ENCODE assay signal across 7 cellular contexts in genomic region chr17:35274167-35275066, GRCh38. TPM values are rescaled to one million over a fixed set of nuclear protein-coding genes. Genes with fewer than 3 reads are reported as not detected.
DNase-seq lines count a peak whose midpoint lies in the region; ATAC-seq and TF ChIP-seq lines count a peak whose summit lies in the region.
"Not testable (repeated sequence)": the region's sequence is repeated elsewhere in the genome, so short reads cannot be mapped to it uniquely, and the experiment has no call there.

No MANE protein-coding gene starts in this region.

- H3K36me3 Mint-ChIP-seq in CD8-positive, alpha-beta T cell: peaks cover 20% of the 10 kb centered on the region
- peaks cover 29% of the 10 kb centered on the region for H3K36me3 Mint-ChIP-seq in T-helper 2 cell treated with Interferon-gamma antibody and Interleukin-4, amounts not matched to agents 5 μg/mL and 100 μg/mL, for 36 hours (ENCODE audit: low read depth)
- H3K36me3 Mint-ChIP-seq in activated CD8-positive, alpha-beta memory T cell treated with anti-CD3 and anti-CD28 coated beads, Interleukin-2, amount 10 ng/mL, durations not matched to agents 7 days and 5 days: peaks cover 22% of the 10 kb centered on the region
- peaks cover 47% of the 10 kb centered on the region for H3K36me3 Mint-ChIP-seq in activated naive CD4-positive, alpha-beta T cell treated with anti-CD3 and anti-CD28 coated beads, Interleukin-2, amount 10 ng/mL, durations not matched to agents 7 days and 5 days
- peaks cover 7 to 24% (median 14%) of the 10 kb centered on the region in 3 donors for H3K36me3 Mint-ChIP-seq in naive thymus-derived CD8-positive, alpha-beta T cell

- peaks cover 64% of the 10 kb centered on the region for H3K4me1 Mint-ChIP-seq in CD8-positive, alpha-beta T cell (ENCODE audit: low read depth)
- peaks cover 30% of the 10 kb centered on the region for H3K4me1 Mint-ChIP-seq in T-helper 2 cell treated with Interferon-gamma antibody and Interleukin-4, amounts not matched to agents 5 μg/mL and 100 μg/mL, for 36 hours (ENCODE audit: low read depth)
- peaks cover 15% of the 10 kb centered on the region for H3K4me1 Mint-ChIP-seq in activated CD8-positive, alpha-beta memory T cell treated with anti-CD3 and anti-CD28 coated beads, Interleukin-2, amount 10 ng/mL, durations not matched to agents 7 days and 5 days
- H3K4me1 Mint-ChIP-seq in activated naive CD4-positive, alpha-beta T cell treated with anti-CD3 and anti-CD28 coated beads, Interleukin-2, amount 10 ng/mL, durations not matched to agents 7 days and 5 days: peaks cover 43% of the 10 kb centered on the region
- peaks cover 24 to 68% (median 63%) of the 10 kb centered on the region in 4 donors for H3K4me1 Mint-ChIP-seq in naive thymus-derived CD8-positive, alpha-beta T cell

- not testable (repeated sequence) for H3K27ac ChIP-seq in CD8-positive, alpha-beta T cell (ENCODE audit: low read depth, low read length)
- peak overlapping the region; percentile 51 for H3K27ac ChIP-seq in KOPT-K1 (ENCODE audit: low read depth, low read length, poor library complexity, severe bottlenecking)

- POLR2A ChIA-PET in CD8-positive, alpha-beta T cell (lab: Charles Lee): interaction anchor here (0.7 to 2.6 kb wide), 8 partner anchors 10 to 194 kb away, joined by 3 to 11 read pairs (median 4); partner anchors contain the start of gene SLFN5
- POLR2A ChIA-PET in naive thymus-derived CD8-positive, alpha-beta T cell (lab: Charles Lee): interaction anchor here (0.6 to 2.7 kb wide), 11 partner anchors 10 to 262 kb away, joined by 3 to 11 read pairs (median 4); partner anchors contain the start of gene SLFN5

- intact Hi-C loops in CD8-positive, alpha-beta T cell (cut with DNase I, micrococcal nuclease): loop anchor here in 1 of 2 experiments (1.0 kb wide), 1 partner anchor 12 kb away; no protein-coding TSS in a partner anchor

- not testable (repeated sequence) for H3K4me3 ChIP-seq in CD8-positive, alpha-beta T cell (ENCODE audit: low read depth, low read length)

- H3K9me3 Mint-ChIP-seq in CD8-positive, alpha-beta T cell: peaks cover 12% of the 10 kb centered on the region
- peaks cover 19% of the 10 kb centered on the region for H3K9me3 Mint-ChIP-seq in T-helper 2 cell treated with Interferon-gamma antibody and Interleukin-4, amounts not matched to agents 5 μg/mL and 100 μg/mL, for 36 hours
- H3K9me3 Mint-ChIP-seq in activated CD8-positive, alpha-beta memory T cell treated with anti-CD3 and anti-CD28 coated beads, Interleukin-2, amount 10 ng/mL, durations not matched to agents 7 days and 5 days (ENCODE audit: low read depth): not testable (repeated sequence)
- H3K9me3 Mint-ChIP-seq in activated naive CD4-positive, alpha-beta T cell treated with anti-CD3 and anti-CD28 coated beads, Interleukin-2, amount 10 ng/mL, durations not matched to agents 7 days and 5 days: peaks cover 23% of the 10 kb centered on the region
- peaks cover 0 to 51% (median 12%) of the 10 kb centered on the region in 9 donors for H3K9me3 Mint-ChIP-seq in naive thymus-derived CD8-positive, alpha-beta T cell

- peak overlapping the region; percentile 64 for H3K4me3 Mint-ChIP-seq in CD8-positive, alpha-beta T cell
- H3K4me3 Mint-ChIP-seq in T-helper 2 cell treated with Interferon-gamma antibody and Interleukin-4, amounts not matched to agents 5 μg/mL and 100 μg/mL, for 36 hours: peak overlapping the region; percentile 59
- not testable (repeated sequence) for H3K4me3 Mint-ChIP-seq in activated CD8-positive, alpha-beta memory T cell treated with anti-CD3 and anti-CD28 coated beads, Interleukin-2, amount 10 ng/mL, durations not matched to agents 7 days and 5 days; activated naive CD4-positive, alpha-beta T cell treated with anti-CD3 and anti-CD28 coated beads, Interleukin-2, amount 10 ng/mL, durations not matched to agents 7 days and 5 days
- H3K4me3 Mint-ChIP-seq in naive thymus-derived CD8-positive, alpha-beta T cell: peak overlapping the region; percentile 51 to 83 (median 72)

- not testable (repeated sequence) for H3K27me3 Mint-ChIP-seq in CD8-positive, alpha-beta T cell (ENCODE audit: low read depth); activated CD8-positive, alpha-beta memory T cell treated with anti-CD3 and anti-CD28 coated beads, Interleukin-2, amount 10 ng/mL, durations not matched to agents 7 days and 5 days; activated naive CD4-positive, alpha-beta T cell treated with anti-CD3 and anti-CD28 coated beads, Interleukin-2, amount 10 ng/mL, durations not matched to agents 7 days and 5 days; naive thymus-derived CD8-positive, alpha-beta T cell
- peaks cover 20% of the 10 kb centered on the region for H3K27me3 Mint-ChIP-seq in T-helper 2 cell treated with Interferon-gamma antibody and Interleukin-4, amounts not matched to agents 5 μg/mL and 100 μg/mL, for 36 hours (ENCODE audit: low read depth)

- H3K27me3 ChIP-seq in CD8-positive, alpha-beta T cell (ENCODE audit: insufficient read depth, low read length): not testable (repeated sequence)

- not testable (repeated sequence) for H3K9me3 ChIP-seq in CD8-positive, alpha-beta T cell (ENCODE audit: low read length)
- H3K9me3 ChIP-seq in KOPT-K1 (ENCODE audit: insufficient read depth, low read length, poor library complexity, severe bottlenecking): peaks cover 11% of the 10 kb centered on the region

- not testable (repeated sequence) for ATAC-seq in CD8-positive, alpha-beta T cell; activated CD8-positive, alpha-beta memory T cell treated with anti-CD3 and anti-CD28 coated beads, Interleukin-2, amount 10 ng/mL, durations not matched to agents 7 days and 5 days; naive thymus-derived CD8-positive, alpha-beta T cell

- H3K4me1 ChIP-seq in CD8-positive, alpha-beta T cell (ENCODE audit: insufficient read depth, low read length): peaks cover 18% of the 10 kb centered on the region

- peak overlapping the region; percentile 89 for H3K27ac Mint-ChIP-seq in CD8-positive, alpha-beta T cell
- peak overlapping the region; percentile 52 for H3K27ac Mint-ChIP-seq in T-helper 2 cell treated with Interferon-gamma antibody and Interleukin-4, amounts not matched to agents 5 μg/mL and 100 μg/mL, for 36 hours
- not testable (repeated sequence) for H3K27ac Mint-ChIP-seq in activated CD8-positive, alpha-beta memory T cell treated with anti-CD3 and anti-CD28 coated beads, Interleukin-2, amount 10 ng/mL, durations not matched to agents 7 days and 5 days
- peak overlapping the region; percentile 60 for H3K27ac Mint-ChIP-seq in activated naive CD4-positive, alpha-beta T cell treated with anti-CD3 and anti-CD28 coated beads, Interleukin-2, amount 10 ng/mL, durations not matched to agents 7 days and 5 days
- H3K27ac Mint-ChIP-seq in naive thymus-derived CD8-positive, alpha-beta T cell: peak overlapping the region; percentile 35 to 90 (median 82)

- not testable (repeated sequence) for H3K36me3 ChIP-seq in CD8-positive, alpha-beta T cell (ENCODE audit: insufficient read depth, low read length); KOPT-K1 (ENCODE audit: insufficient read depth, low read length)

- CTCF ChIA-PET in CD8-positive, alpha-beta T cell (lab: Charles Lee): interaction anchor here (0.8 to 3.4 kb wide), 7 partner anchors 8 to 265 kb away, joined by 3 to 10 read pairs (median 3); no protein-coding TSS in a partner anchor
- CTCF ChIA-PET in activated CD8-positive, alpha-beta memory T cell treated with anti-CD3 and anti-CD28 coated beads, Interleukin-2, amount 10 ng/mL, durations not matched to agents 7 days and 5 days (lab: Charles Lee): interaction anchor here (1.4 kb wide), 1 partner anchor 473 kb away, joined by 4 read pairs; no protein-coding TSS in a partner anchor
- CTCF ChIA-PET in activated naive CD4-positive, alpha-beta T cell treated with anti-CD3 and anti-CD28 coated beads, Interleukin-2, amount 10 ng/mL, durations not matched to agents 7 days and 5 days (lab: Charles Lee): not testable (repeated sequence)

- DNase-seq in CD8-positive, alpha-beta T cell: peak in 6 of 7 experiments; percentile 12 to 78 (median 36)
- not testable (repeated sequence) for DNase-seq in T-helper 2 cell treated with Interferon-gamma antibody and Interleukin-4, amounts not matched to agents 5 μg/mL and 100 μg/mL, for 36 hours (ENCODE audit: low spot score)
- peak; percentile 44 for DNase-seq in activated CD8-positive, alpha-beta memory T cell treated with anti-CD3 and anti-CD28 coated beads, Interleukin-2, amount 10 ng/mL, durations not matched to agents 7 days and 5 days
- peak; percentile 53 for DNase-seq in activated naive CD4-positive, alpha-beta T cell treated with anti-CD3 and anti-CD28 coated beads, Interleukin-2, amount 10 ng/mL, durations not matched to agents 7 days and 5 days
- peak; percentile 15 for DNase-seq in central memory CD4-positive, alpha-beta T cell
- DNase-seq in naive thymus-derived CD8-positive, alpha-beta T cell: peak in 7 of 10 donors; percentile 8 to 73 (median 40)

- TF ChIP-seq CTCF in CD8-positive, alpha-beta T cell (IDR thresholded peaks at IDR 0.05): not testable (repeated sequence)

RNA-seq across cellular contexts. Expression of gene SLFN5, which starts 31.5 kb away (rescaled TPM):
- 10 to 100 TPM; 46.7 to 47.0 TPM for total RNA-seq in CD8-positive, alpha-beta T cell
- total RNA-seq in activated CD8-positive, alpha-beta memory T cell treated with anti-CD3 and anti-CD28 coated beads, Interleukin-2, amount 10 ng/mL, durations not matched to agents 7 days and 5 days: 100 to 1,000 TPM; 158 to 193 TPM
- 100 to 1,000 TPM; 224 to 227 TPM for total RNA-seq in naive thymus-derived CD8-positive, alpha-beta T cell
- polyA plus RNA-seq in naive thymus-derived CD8-positive, alpha-beta T cell: 100 to 1,000 TPM in 1 of 3 donors, 10 to 100 TPM in 2; 73.8 to 161 (median 87.4) TPM
